In genomic region chr10:47401874-47402645, GRCh38 we compare ENCODE assay signal across 20 cellular contexts. TPM values are rescaled to one million over a fixed set of nuclear protein-coding genes. Genes with fewer than 3 reads are reported as not detected.
A peak's percentile ranks its signal among the peaks of the same experiment; 100 is the strongest.
DNase-seq lines count a peak whose midpoint lies in the region; ATAC-seq and TF ChIP-seq lines count a peak whose summit lies in the region.
"Had no signal": no experiment of that assay in that cellular context is flagged by ENCODE, and none has a peak within 500 bp of the region (broad histone marks: within the 10 kb centered on the region; RNA-seq: fewer than 3 reads in every experiment).

No MANE protein-coding gene starts in this region.

- H3K4me1 ChIP-seq in endodermal cell (ENCODE audit: control insufficient read depth, insufficient read depth, low read length): peaks cover 12% of the 10 kb centered on the region
- peaks cover 26% of the 10 kb centered on the region for H3K4me1 ChIP-seq in vagina

- H3K27me3 ChIP-seq in endodermal cell (ENCODE audit: control insufficient read depth, insufficient read depth, low read length, poor library complexity, severe bottlenecking): no peaks in the 10 kb centered on the region
- no peaks in the 10 kb centered on the region for H3K27me3 ChIP-seq in vagina

- intact Hi-C loops in left ventricle myocardium superior (cut with micrococcal nuclease): no loop called here
- intact Hi-C loops in Right ventricle myocardium inferior (cut with DNase I): no loop called here
- intact Hi-C loops in vagina (cut with DNase I): no loop called here

- 70 to 77% methylated on average over 6 to 10 of the region's 10 CpGs for WGBS in endodermal cell (ENCODE audit: insufficient coverage in 1 of 2, insufficient read length in 1 of 2), 2 experiments

- H3K9me3 Mint-ChIP-seq in endodermal cell (no peaks in the 10 kb centered on the region), nephron progenitor cell (peaks cover 11% of the 10 kb centered on the region)
- H3K9me3 Mint-ChIP-seq: activated B cell treated with CpG ODN at 0.5 μM for 24 hours; activated T-helper 2 cell treated with anti-CD3 and anti-CD28 coated beads, Interferon-gamma antibody, Interleukin-2, Interleukin-4, amounts not matched to agents 10 μg/mL and 5 μg/mL and 100 μg/mL, durations not matched to agents 14 hours and 24 hours and 36 hours; CD8-positive, alpha-beta memory T cell; stimulated activated naive CD8-positive, alpha-beta T cell treated with anti-CD3 and anti-CD28 coated beads, Interleukin-15, Interleukin-2, amounts not matched to agents 100 ng/mL and 50 ng/mL, for 24 hours; T-helper 2 cell treated with Interferon-gamma antibody and Interleukin-4, amounts not matched to agents 5 μg/mL and 100 μg/mL, for 36 hours had no signal

- TF ChIP-seq CTCF in endodermal cell (conservative IDR thresholded peaks at IDR 0.05): no peak
- TF ChIP-seq CTCF in nephron progenitor cell (IDR thresholded peaks at IDR 0.05): no peak
- TF ChIP-seq CTCF in vagina (IDR thresholded peaks at IDR 0.05): no peak

- TF ChIP-seq POLR2A in vagina (IDR thresholded peaks at IDR 0.05): no peak

- H3K9ac ChIP-seq in endodermal cell (ENCODE audit: extremely low read depth, low read length, poor library complexity, severe bottlenecking): no peak overlapping the region

- ATAC-seq in left ventricle myocardium superior (no peak), Right ventricle myocardium inferior (no peak), HG03039 (IDR thresholded peaks at IDR 0.05; ENCODE audit: unreplicated experiment) (no peak), HG02610 (IDR thresholded peaks at IDR 0.05; ENCODE audit: unreplicated experiment) (no peak)

- DNase-seq in left ventricle myocardium superior: peak; percentile 25
- no peak for DNase-seq in Right ventricle myocardium inferior (ENCODE audit: missing footprints)
- DNase-seq in endodermal cell: no peak
- DNase-seq in nephron progenitor cell: no peak
- DNase-seq in vagina (ENCODE audit: extremely low spot score in 2 of 2): peak; percentile 84 to 85
- DNase-seq in ecto neural progenitor cell (ENCODE audit: low spot score): no peak
- DNase-seq: activated B cell treated with CpG ODN at 0.5 μM for 24 hours; CD8-positive, alpha-beta memory T cell; NCI-H1930; NCI-H446 treated with DMSO at 0.1 percent for 48 hours had no signal

- no peak overlapping the region for H3K4me3 Mint-ChIP-seq in endodermal cell
- H3K4me3 Mint-ChIP-seq in nephron progenitor cell: no peak overlapping the region
- H3K4me3 Mint-ChIP-seq: activated B cell treated with CpG ODN at 0.5 μM for 24 hours; CD8-positive, alpha-beta memory T cell; stimulated activated naive CD8-positive, alpha-beta T cell treated with anti-CD3 and anti-CD28 coated beads, Interleukin-15, Interleukin-2, amounts not matched to agents 100 ng/mL and 50 ng/mL, for 24 hours; T-helper 2 cell treated with Interferon-gamma antibody and Interleukin-4, amounts not matched to agents 5 μg/mL and 100 μg/mL, for 36 hours had no signal

- H3K27me3 Mint-ChIP-seq in endodermal cell (ENCODE audit: insufficient read depth) (peaks cover 18% of the 10 kb centered on the region), nephron progenitor cell (ENCODE audit: low read depth, poor library complexity) (peaks cover 9% of the 10 kb centered on the region)

- peaks cover 34% of the 10 kb centered on the region for H3K4me1 Mint-ChIP-seq in endodermal cell
- H3K4me1 Mint-ChIP-seq in nephron progenitor cell: peaks cover 23% of the 10 kb centered on the region
- H3K4me1 Mint-ChIP-seq: activated B cell treated with CpG ODN at 0.5 μM for 24 hours; CD8-positive, alpha-beta memory T cell had no signal

- no peaks in the 10 kb centered on the region for H3K36me3 ChIP-seq in endodermal cell (ENCODE audit: control insufficient read depth, insufficient read depth, low read length)
- no peaks in the 10 kb centered on the region for H3K36me3 ChIP-seq in vagina

- H3K36me3 Mint-ChIP-seq in endodermal cell (ENCODE audit: low read depth) (no peaks in the 10 kb centered on the region), nephron progenitor cell (ENCODE audit: low read depth) (no peaks in the 10 kb centered on the region)
- H3K36me3 Mint-ChIP-seq: CD8-positive, alpha-beta memory T cell had no signal

- H3K9me3 ChIP-seq in endodermal cell (ENCODE audit: control insufficient read depth, low read length) (no peaks in the 10 kb centered on the region), vagina (no peaks in the 10 kb centered on the region)

- H3K27ac ChIP-seq in endodermal cell (ENCODE audit: low read depth, low read length): no peak overlapping the region
- H3K27ac ChIP-seq in vagina: no peak overlapping the region

- no peak overlapping the region for H3K4me3 ChIP-seq in endodermal cell (ENCODE audit: low read length)
- no peak overlapping the region for H3K4me3 ChIP-seq in vagina

- H3K27ac Mint-ChIP-seq in endodermal cell (peak overlapping the region; percentile 26), nephron progenitor cell (peak overlapping the region; percentile 88)
- H3K27ac Mint-ChIP-seq: activated B cell treated with CpG ODN at 0.5 μM for 24 hours; activated T-helper 2 cell treated with anti-CD3 and anti-CD28 coated beads, Interferon-gamma antibody, Interleukin-2, Interleukin-4, amounts not matched to agents 10 μg/mL and 5 μg/mL and 100 μg/mL, durations not matched to agents 14 hours and 24 hours and 36 hours; CD8-positive, alpha-beta memory T cell; stimulated activated naive CD8-positive, alpha-beta T cell treated with anti-CD3 and anti-CD28 coated beads, Interleukin-15, Interleukin-2, amounts not matched to agents 100 ng/mL and 50 ng/mL, for 24 hours; T-helper 2 cell treated with Interferon-gamma antibody and Interleukin-4, amounts not matched to agents 5 μg/mL and 100 μg/mL, for 36 hours had no signal

RNA-seq across cellular contexts. Expression of gene ZNF488, which starts 18.0 kb away (rescaled TPM):
- total RNA-seq in left ventricle myocardium superior (not detected), Right ventricle myocardium inferior (not detected), endodermal cell (1 to 10 TPM in 1 of 2 donors, under 1 TPM in 1; 0.53 to 1.2 TPM), vagina (not detected)
- polyA plus RNA-seq in endodermal cell (2013, experiment 1 of 2): 1.1 TPM
- polyA plus RNA-seq in endodermal cell (2013, experiment 2 of 2): 0.95 TPM
- total RNA-seq: activated B cell treated with CpG ODN at 0.5 μM for 24 hours, SK-MEL-5 had no signal
- polyA plus RNA-seq: CD8-positive, alpha-beta memory T cell had no signal

RNA-seq across cellular contexts. Expression of gene RBP3, which starts 53.9 kb away (rescaled TPM):
- total RNA-seq in left ventricle myocardium superior (not detected), Right ventricle myocardium inferior (not detected), endodermal cell (not detected), vagina (not detected)
- polyA plus RNA-seq in endodermal cell (2013, experiment 1 of 2): not detected
- polyA plus RNA-seq in endodermal cell (2013, experiment 2 of 2): not detected
- total RNA-seq: activated B cell treated with CpG ODN at 0.5 μM for 24 hours; activated T-helper 2 cell treated with anti-CD3 and anti-CD28 coated beads, Interferon-gamma antibody, Interleukin-2, Interleukin-4, amounts not matched to agents 10 μg/mL and 5 μg/mL and 100 μg/mL, durations not matched to agents 14 hours and 24 hours and 36 hours; CD8-positive, alpha-beta memory T cell; cerebellum; fibroblast of villous mesenchyme; left lobe of liver; SK-MEL-5; urinary bladder had no signal
- polyA plus RNA-seq: CD8-positive, alpha-beta memory T cell; urinary bladder had no signal

Comparison
In these comparisons a context has a peak if more than half of its experiments do, and no peak if none do; other contexts are left out.
1. DNase-seq: peak in left ventricle myocardium superior (single experiment) and vagina (2 of 2); none in Right ventricle myocardium inferior (single experiment), endodermal cell (single experiment), nephron progenitor cell (single experiment) and ecto neural progenitor cell (single experiment).